8 cellular contexts compared by ENCODE assay signal in genomic region chr17:48678141-48678971, GRCh38. TPM values are rescaled to one million over a fixed set of nuclear protein-coding genes. Genes with fewer than 3 reads are reported as not detected.
DNase-seq lines count a peak whose midpoint lies in the region; ATAC-seq lines count a peak whose summit lies in the region.

No MANE protein-coding gene starts in this region.

- peaks cover 9% of the 10 kb centered on the region for H3K4me1 Mint-ChIP-seq in activated T-cell treated with anti-CD3 and anti-CD28 coated beads, Interleukin-2, amount 50 U/mL, for 24 hours (ENCODE audit: low read depth)
- peaks cover 0 to 9% (median 4%) of the 10 kb centered on the region in 4 donors for H3K4me1 Mint-ChIP-seq in naive thymus-derived CD8-positive, alpha-beta T cell

- DNase-seq in G401 (ENCODE audit: low spot score) (peak; percentile 34), HPDE6-E6E7 (ENCODE audit: extremely low spot score) (peak; percentile 72), OCI-M1 (lab: John Stamatoyannopoulos, UW) (peak; percentile 81), fibroblast of gingiva (ENCODE audit: low read depth) (peak; percentile 9)
- DNase-seq in activated T-cell treated with anti-CD3 and anti-CD28 coated beads, Interleukin-2, amount 50 U/mL, for 24 hours: peak; percentile 86
- peak; percentile 50 to 78 (median 68) for DNase-seq in naive thymus-derived CD8-positive, alpha-beta T cell
- DNase-seq in stimulated activated naive CD4-positive, alpha-beta T cell (lab: John Stamatoyannopoulos, UW): peak; percentile 16 to 72 (median 52)

- peak; percentile 94 to 98 for ATAC-seq in naive thymus-derived CD8-positive, alpha-beta T cell
- ATAC-seq in GM18502 (IDR thresholded peaks at IDR 0.05; ENCODE audit: poor library complexity, unreplicated experiment): no peak

- no peaks in the 10 kb centered on the region for H3K36me3 Mint-ChIP-seq in activated T-cell treated with anti-CD3 and anti-CD28 coated beads, Interleukin-2, amount 50 U/mL, for 24 hours (ENCODE audit: low read depth)
- no peaks in the 10 kb centered on the region for H3K36me3 Mint-ChIP-seq in naive thymus-derived CD8-positive, alpha-beta T cell

- peaks cover 60% of the 10 kb centered on the region for H3K27me3 Mint-ChIP-seq in activated T-cell treated with anti-CD3 and anti-CD28 coated beads, Interleukin-2, amount 50 U/mL, for 24 hours
- peaks cover 26 to 65% (median 33%) of the 10 kb centered on the region in 5 donors for H3K27me3 Mint-ChIP-seq in naive thymus-derived CD8-positive, alpha-beta T cell

- POLR2A ChIA-PET in naive thymus-derived CD8-positive, alpha-beta T cell (lab: Charles Lee): interaction anchor here (0.6 to 1.2 kb wide), 4 partner anchors 85 to 261 kb away, joined by 3 to 4 read pairs (median 3); partner anchors contain the start of gene HOXB5

- H3K27ac Mint-ChIP-seq in activated T-cell treated with anti-CD3 and anti-CD28 coated beads, Interleukin-2, amount 50 U/mL, for 24 hours: no peak overlapping the region
- no peak overlapping the region for H3K27ac Mint-ChIP-seq in naive thymus-derived CD8-positive, alpha-beta T cell

- in situ Hi-C loops in G401 (cut with HindIII; ENCODE audit: low sequenced_read_pairs): no loop called here

- H3K4me3 Mint-ChIP-seq in activated T-cell treated with anti-CD3 and anti-CD28 coated beads, Interleukin-2, amount 50 U/mL, for 24 hours: no peak overlapping the region
- peak overlapping the region in 5 of 10 donors; percentile 6 to 55 (median 41) for H3K4me3 Mint-ChIP-seq in naive thymus-derived CD8-positive, alpha-beta T cell

- H3K9me3 Mint-ChIP-seq in activated T-cell treated with anti-CD3 and anti-CD28 coated beads, Interleukin-2, amount 50 U/mL, for 24 hours: no peaks in the 10 kb centered on the region
- no peaks in the 10 kb centered on the region for H3K9me3 Mint-ChIP-seq in naive thymus-derived CD8-positive, alpha-beta T cell

RNA-seq across cellular contexts. Expression of gene PRAC1, which starts 44.0 kb away (rescaled TPM):
- total RNA-seq in G401 (2014; rRNA removed; shearing (Covaris generic)): 8.2 TPM in 1 of 2 replicates, not detected in the other
- not detected for total RNA-seq in naive thymus-derived CD8-positive, alpha-beta T cell
- not detected for polyA plus RNA-seq in naive thymus-derived CD8-positive, alpha-beta T cell

RNA-seq across cellular contexts. Expression of gene PRAC2, which starts 44.6 kb away (rescaled TPM):
- total RNA-seq in G401 (2014; rRNA removed; shearing (Covaris generic)): 9.5 and 42.2 TPM in 2 replicates
- not detected for total RNA-seq in naive thymus-derived CD8-positive, alpha-beta T cell
- not detected for polyA plus RNA-seq in naive thymus-derived CD8-positive, alpha-beta T cell

RNA-seq across cellular contexts. Expression of gene HOXB13, which starts 50.2 kb away (rescaled TPM):
- total RNA-seq in G401 (2014; rRNA removed; shearing (Covaris generic)): 54.8 and 60.5 TPM in 2 replicates
- not detected for total RNA-seq in naive thymus-derived CD8-positive, alpha-beta T cell
- not detected for polyA plus RNA-seq in naive thymus-derived CD8-positive, alpha-beta T cell

RNA-seq across cellular contexts. Expression of gene HOXB9, which starts 52.2 kb away (rescaled TPM):
- total RNA-seq in G401 (2014; rRNA removed; shearing (Covaris generic)): 1.8 and 4.1 TPM in 2 replicates
- not detected for total RNA-seq in naive thymus-derived CD8-positive, alpha-beta T cell
- polyA plus RNA-seq in naive thymus-derived CD8-positive, alpha-beta T cell: under 1 TPM in 1 of 3 donors, not detected in 2; 0.13 TPM

Comparison
In these comparisons a context has a peak if more than half of its experiments do, and no peak if none do; other contexts are left out.
1. DNase-seq: peak in every context shown above with its lines; median percentile 86 in activated T-cell treated with anti-CD3 and anti-CD28 coated beads, Interleukin-2, amount 50 U/mL, for 24 hours; 81 in OCI-M1; 72 in HPDE6-E6E7; 68 in naive thymus-derived CD8-positive, alpha-beta T cell; 52 in stimulated activated naive CD4-positive, alpha-beta T cell; 34 in G401; 9 in fibroblast of gingiva.
2. RNA of gene PRAC2, which starts 44.6 kb away (total RNA-seq): 9.5 to 42.2 TPM in G401; not detected in naive thymus-derived CD8-positive, alpha-beta T cell; every median in the first group is over 10 times any median in the second.
3. RNA of gene HOXB13, which starts 50.2 kb away (total RNA-seq): 54.8 to 60.5 TPM in G401; not detected in naive thymus-derived CD8-positive, alpha-beta T cell; every median in the first group is over 10 times any median in the second.